ENCODE assay signal across 18 cellular contexts in genomic region chr20:14477125-14477524, GRCh38.
DNase-seq lines count a peak whose midpoint lies in the region; TF ChIP-seq lines count a peak whose summit lies in the region.
"Had no signal": no experiment of that assay in that cellular context is flagged by ENCODE, and none has a peak within 500 bp of the region (broad histone marks: within the 10 kb centered on the region; RNA-seq: fewer than 3 reads in every experiment).

No MANE protein-coding gene starts in this region.

- H3K4me3 ChIP-seq in choroid plexus epithelial cell (ENCODE audit: low read depth, low read length) = no peak overlapping the region
- H3K4me3 ChIP-seq in kidney epithelial cell (ENCODE audit: low read depth, low read length) = no peak overlapping the region
- no peak overlapping the region for H3K4me3 ChIP-seq in H7 (ENCODE audit: insufficient read depth, low read depth, low read length)
- H3K4me3 ChIP-seq: esophagus squamous epithelium, SK-N-MC, upper lobe of right lung had no signal

- DNase-seq in AG08396 (ENCODE audit: low spot score) (peak; percentile 48), LHCN-M2 (ENCODE audit: low read depth) (peak; percentile 91), choroid plexus epithelial cell (ENCODE audit: low read depth) (peak; percentile 58), kidney epithelial cell (ENCODE audit: low read depth) (peak; percentile 88), A172 (ENCODE audit: low spot score) (no peak), GM10248 (ENCODE audit: extremely low spot score) (no peak), H7 (no peak)
- no peak for DNase-seq in activated CD8-positive, alpha-beta memory T cell treated with anti-CD3 and anti-CD28 coated beads for 24 hours
- DNase-seq: activated CD4-positive, alpha-beta T cell treated with anti-CD3 and anti-CD28 coated beads, Interleukin-2, amount 50 U/mL, for 48 hours; amygdala; BE2C; cortex of kidney; DMS 273 treated with DMSO at 0.1 percent for 48 hours; esophagus squamous epithelium; NCI-H1694 treated with DMSO at 0.1 percent for 48 hours; NCI-H510A treated with DMSO at 0.1 percent for 48 hours; upper lobe of right lung had no signal

- H3K36me3 ChIP-seq in kidney epithelial cell (ENCODE audit: control insufficient read depth, insufficient read depth, low read length) (no peaks in the 10 kb centered on the region), H7 (replicated peaks; ENCODE audit: control insufficient read depth, insufficient read depth, low read length) (no peaks in the 10 kb centered on the region)
- H3K36me3 ChIP-seq: BE2C, esophagus squamous epithelium, upper lobe of right lung had no signal

- POLR2A ChIA-PET in GM10248 (lab: Yijun Ruan, JAX) = no interaction called here

- TF ChIP-seq CTCF in choroid plexus epithelial cell (conservative IDR thresholded peaks at IDR 0.05; ENCODE audit: low read depth, low read length) (no peak), kidney epithelial cell (IDR thresholded peaks at IDR 0.05; ENCODE audit: insufficient read depth, low read length, poor library complexity, severe bottlenecking) (no peak), GM10248 (IDR thresholded peaks at IDR 0.05; ENCODE audit: control extremely low read depth, extremely low read depth, low read depth, missing control alignments) (no peak)

- H3K27me3 ChIP-seq in kidney epithelial cell (ENCODE audit: control insufficient read depth, insufficient read depth, low read length) (no peaks in the 10 kb centered on the region), H7 (ENCODE audit: control insufficient read depth, insufficient read depth, low read length) (no peaks in the 10 kb centered on the region)
- H3K27me3 ChIP-seq: BE2C, esophagus squamous epithelium, upper lobe of right lung had no signal

- CTCF ChIA-PET in GM10248 (lab: Yijun Ruan, JAX) = interaction anchor here (1.4 kb wide), 1 partner anchor 20 kb away, joined by 3 read pairs; no protein-coding TSS in a partner anchor

Comparison
In these comparisons a context has a peak if more than half of its experiments do, and no peak if none do; other contexts are left out.
1. DNase-seq: peak in AG08396 (single experiment), LHCN-M2 (single experiment), choroid plexus epithelial cell (single experiment) and kidney epithelial cell (single experiment); none in A172 (single experiment), GM10248 (single experiment), H7 (single experiment) and activated CD8-positive, alpha-beta memory T cell treated with anti-CD3 and anti-CD28 coated beads for 24 hours (single experiment).